In the genomic region with DNA sequence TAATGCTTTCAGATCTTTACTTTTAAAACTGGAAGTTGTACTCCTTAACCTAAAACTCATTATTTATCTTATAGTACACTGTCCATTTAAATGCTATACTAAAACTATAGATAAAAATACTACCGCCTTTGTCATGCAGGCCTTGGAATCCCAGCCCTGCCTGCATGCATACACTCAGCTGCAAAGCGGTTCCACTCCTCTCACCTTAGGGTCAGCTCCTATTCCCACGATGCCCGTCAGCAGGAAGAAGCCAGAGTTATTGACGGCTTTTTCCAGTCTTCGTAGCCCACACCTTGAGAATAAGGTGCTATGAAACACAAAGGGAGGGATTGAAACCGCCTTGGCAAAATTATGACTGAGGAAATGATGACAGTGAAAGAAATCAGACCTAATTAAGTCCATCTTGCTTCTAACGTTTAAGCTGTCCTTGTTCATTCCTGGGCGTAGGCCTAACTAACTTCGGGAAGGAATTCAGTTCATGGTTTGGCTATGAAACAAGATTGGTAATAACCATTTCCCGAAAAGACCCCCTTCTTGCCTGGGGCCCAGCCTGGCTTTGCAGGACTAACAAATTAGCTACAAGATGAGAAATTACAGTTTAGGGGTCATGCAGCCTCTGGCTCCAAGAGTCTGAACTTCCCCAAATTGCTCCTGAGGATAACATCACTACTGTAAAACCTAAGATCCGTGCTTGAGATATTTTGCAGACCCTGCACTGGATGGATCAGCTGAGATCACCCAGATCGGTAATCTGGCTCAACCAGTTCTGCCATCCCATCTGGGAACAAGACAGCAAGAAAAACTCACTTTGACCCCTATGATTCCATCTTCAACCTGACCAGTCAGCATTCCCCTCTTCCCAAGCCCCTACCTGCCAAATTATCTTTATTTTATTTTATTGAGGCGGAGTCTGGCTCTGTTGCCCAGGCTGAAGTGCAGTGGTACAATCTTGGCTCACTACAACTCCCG, we compare ENCODE assay signal across 26 cellular contexts. TPM values are rescaled to one million over a fixed set of nuclear protein-coding genes. Genes with fewer than 3 reads are reported as not detected.
DNase-seq lines count a peak whose midpoint lies in the region; ATAC-seq, FAIRE-seq and TF ChIP-seq lines count a peak whose summit lies in the region.
"Had no signal": no experiment of that assay in that cellular context is flagged by ENCODE, and none has a peak within 500 bp of the region (broad histone marks: within the 10 kb centered on the region; RNA-seq: fewer than 3 reads in every experiment).

No MANE protein-coding gene starts in this region.

- FAIRE-seq in GM12891 (lab: Jason Lieb, UNC) = peak; percentile 50
- FAIRE-seq in bronchial epithelial cell (lab: Jason Lieb, UNC) = peak; percentile 93
- FAIRE-seq: A549, GM19239 had no signal

- in situ Hi-C loops in ACHN (cut with HindIII; ENCODE audit: low pct_ligation_motif_present, low pct_unique_long_range_greater_than_20kb, low sequenced_read_pairs) = no loop called here

- H3K4me1 ChIP-seq in trophoblast cell (ENCODE audit: control insufficient read depth in 1 of 2, insufficient read depth in 2 of 2, low read length in 2 of 2) = peaks cover 9% of the 10 kb centered on the region in 2 experiments
- H3K4me1 ChIP-seq: A549 had no signal

- H2AK5ac ChIP-seq in trophoblast cell (ENCODE audit: low read length) = no peak overlapping the region

- no peak overlapping the region for H2AFZ ChIP-seq in trophoblast cell (ENCODE audit: insufficient read depth, low read length, poor library complexity)

- TF ChIP-seq CTCF in bronchial epithelial cell (IDR thresholded peaks at IDR 0.05; ENCODE audit: insufficient read depth, low read length, severe bottlenecking) (no peak), fibroblast of the aortic adventitia (IDR thresholded peaks at IDR 0.05; ENCODE audit: insufficient read depth, low read length) (no peak), CD14-positive monocyte (IDR thresholded peaks at IDR 0.05) (no peak)

- peak overlapping the region; percentile 65 for H2BK12ac ChIP-seq in trophoblast cell (ENCODE audit: low read length)

- H4K12ac ChIP-seq in trophoblast cell (ENCODE audit: low read depth, low read length) = no peak overlapping the region

- H3K4ac ChIP-seq in trophoblast cell (ENCODE audit: low read depth, low read length) = no peak overlapping the region

- no peaks in the 10 kb centered on the region for H3K4me1 Mint-ChIP-seq in activated T-helper 17 cell treated with anti-CD3 and anti-CD28 coated beads, Interleukin-2, amount 50 U/mL, for 72 hours
- H3K4me1 Mint-ChIP-seq in CD14-positive monocyte = no peaks in the 10 kb centered on the region
- H3K4me1 Mint-ChIP-seq: B cell had no signal

- H3K9ac ChIP-seq in trophoblast cell (ENCODE audit: low read length) = no peak overlapping the region
- H3K9ac ChIP-seq: KMS-11 had no signal

- peak overlapping the region; percentile 45 for H3K4me2 ChIP-seq in trophoblast cell (ENCODE audit: low read length)
- H3K4me2 ChIP-seq: A549, KMS-11 had no signal

- H3K27ac Mint-ChIP-seq in activated T-helper 17 cell treated with anti-CD3 and anti-CD28 coated beads, Interleukin-2, amount 50 U/mL, for 72 hours = no peak overlapping the region
- no peak overlapping the region for H3K27ac Mint-ChIP-seq in CD14-positive monocyte
- H3K27ac Mint-ChIP-seq: B cell had no signal

- H4K8ac ChIP-seq in trophoblast cell (ENCODE audit: low read depth, low read length) = peak overlapping the region; percentile 54

- H3K36me3 Mint-ChIP-seq in activated T-helper 17 cell treated with anti-CD3 and anti-CD28 coated beads, Interleukin-2, amount 50 U/mL, for 72 hours (ENCODE audit: low read depth) = no peaks in the 10 kb centered on the region
- no peaks in the 10 kb centered on the region for H3K36me3 Mint-ChIP-seq in CD14-positive monocyte

- H3K27me3 ChIP-seq in bronchial epithelial cell (ENCODE audit: control insufficient read depth, insufficient read depth, low read length) (no peaks in the 10 kb centered on the region), trophoblast cell (ENCODE audit: insufficient read depth, low read length) (no peaks in the 10 kb centered on the region)

- TF ChIP-seq POLR2A in GM12891 (IDR thresholded peaks at IDR 0.05; ENCODE audit: low read depth, low read length) = no peak

- intact Hi-C loops in CD14-positive monocyte (cut with micrococcal nuclease) = no loop called here

- peak overlapping the region; percentile 11 for H4K91ac ChIP-seq in trophoblast cell (ENCODE audit: low read depth, low read length)

- H3K4me3 ChIP-seq in bronchial epithelial cell (ENCODE audit: low read depth, low read length) (no peak overlapping the region), fibroblast of the aortic adventitia (ENCODE audit: low read depth, low read length) (no peak overlapping the region), trophoblast cell (ENCODE audit: low read depth, low read length) (no peak overlapping the region)
- H3K4me3 ChIP-seq: A549 had no signal

- H3K27ac ChIP-seq in trophoblast cell (ENCODE audit: low read depth, low read length) = peak overlapping the region; percentile 61
- H3K27ac ChIP-seq: A549, C4-2B, KMS-11, RWPE1 had no signal

- no CpG with 5 or more reads among the region's 15 CpGs for WGBS in trophoblast cell (ENCODE audit: extremely low coverage, insufficient coverage, insufficient read length)

- H3K79me1 ChIP-seq in trophoblast cell (ENCODE audit: low read length) = peaks cover 2% of the 10 kb centered on the region

- ATAC-seq in GM19452 (IDR thresholded peaks at IDR 0.05; ENCODE audit: unreplicated experiment) = no peak
- ATAC-seq in activated T-helper 17 cell treated with anti-CD3 and anti-CD28 coated beads, Interleukin-2, amount 50 U/mL, for 72 hours (replicated peaks) = no peak
- ATAC-seq: A549, Panc1 had no signal

- no peak overlapping the region for H3K23ac ChIP-seq in trophoblast cell (ENCODE audit: low read length)

- H3K79me2 ChIP-seq in trophoblast cell (ENCODE audit: control insufficient read depth, insufficient read depth, low read length, poor library complexity) = no peaks in the 10 kb centered on the region

- no peaks in the 10 kb centered on the region for H3K27me3 Mint-ChIP-seq in activated T-helper 17 cell treated with anti-CD3 and anti-CD28 coated beads, Interleukin-2, amount 50 U/mL, for 72 hours
- peaks cover 0 to 2% (median 2%) of the 10 kb centered on the region in 3 donors for H3K27me3 Mint-ChIP-seq in CD14-positive monocyte (ENCODE audit: low read depth in 3 of 3)
- H3K27me3 Mint-ChIP-seq: B cell had no signal

- DNase-seq in GM12891 (ENCODE audit: insufficient read length, low spot score) (no peak), bronchial epithelial cell (ENCODE audit: low read depth) (no peak), fibroblast of the aortic adventitia (ENCODE audit: low read depth) (peak; percentile 8), trophoblast cell (peak; percentile 68 to 92), ACHN (no peak), CD14-positive monocyte (ENCODE audit: low spot score) (no peak)
- DNase-seq: Calu3, DMS79 treated with DMSO at 0.1 percent for 48 hours, HCEC 1CT, IMR-90, MM.1S, NCI-H1417, NCI-H1694, NCI-H2029 treated with DMSO at 0.1 percent for 48 hours, NCI-H2227 treated with DMSO at 0.1 percent for 48 hours, NCI-H526 treated with DMSO at 0.1 percent for 48 hours, SHP77 treated with DMSO at 0.1 percent for 48 hours had no signal

- H3K14ac ChIP-seq in trophoblast cell (ENCODE audit: low read length) = no peak overlapping the region

- H3K18ac ChIP-seq in trophoblast cell (ENCODE audit: low read length) = peak overlapping the region; percentile 14

- no peak overlapping the region for H2BK5ac ChIP-seq in trophoblast cell (ENCODE audit: low read depth, low read length, poor library complexity)

- H3K9me3 Mint-ChIP-seq in activated T-helper 17 cell treated with anti-CD3 and anti-CD28 coated beads, Interleukin-2, amount 50 U/mL, for 72 hours = no peaks in the 10 kb centered on the region
- peaks cover 4 to 13% (median 7%) of the 10 kb centered on the region in 7 donors for H3K9me3 Mint-ChIP-seq in CD14-positive monocyte

- peak overlapping the region; percentile 17 for H2BK120ac ChIP-seq in trophoblast cell (ENCODE audit: insufficient read depth, low read length, poor library complexity)

- H3K4me3 Mint-ChIP-seq in activated T-helper 17 cell treated with anti-CD3 and anti-CD28 coated beads, Interleukin-2, amount 50 U/mL, for 72 hours = no peak overlapping the region
- H3K4me3 Mint-ChIP-seq in CD14-positive monocyte = no peak overlapping the region
- H3K4me3 Mint-ChIP-seq: B cell had no signal

- H3K36me3 ChIP-seq in bronchial epithelial cell (ENCODE audit: control insufficient read depth, insufficient read depth, low read length) = no peaks in the 10 kb centered on the region
- H3K36me3 ChIP-seq in trophoblast cell (ENCODE audit: control insufficient read depth in 1 of 2, insufficient read depth in 2 of 2, low read length in 2 of 2) = no peaks in the 10 kb centered on the region

- H3K9me3 ChIP-seq in trophoblast cell (ENCODE audit: insufficient read depth, low read depth, low read length) = no peaks in the 10 kb centered on the region

TF ChIP-seq in GM12891, 5 proteins besides CTCF, POLR2A, EP300 and RAD21:
- TF ChIP-seq SPI1 (IDR thresholded peaks at IDR 0.05; ENCODE audit: low read depth, low read length) (no peak), TAF1 (IDR thresholded peaks at IDR 0.05; ENCODE audit: low read depth, low read length) (no peak)

RNA-seq across cellular contexts. Expression of gene EPB41L5, which starts 17.1 kb away (rescaled TPM):
- polyA plus RNA-seq in GM12891 (2012; ENCODE audit: low read depth, missing spikeins) = 1.8 TPM
- 34.5 and 71.0 TPM in 2 replicates for total RNA-seq in bronchial epithelial cell
- total RNA-seq in fibroblast of the aortic adventitia (ENCODE audit: low replicate concordance) = 5.9 and 16.8 TPM in 2 replicates
- 12.3 and 14.2 TPM in 2 replicates for polyA plus RNA-seq in trophoblast cell (2013)
- total RNA-seq in activated T-helper 17 cell treated with anti-CD3 and anti-CD28 coated beads, Interleukin-2, amount 50 U/mL, for 72 hours = 1 to 10 TPM; 1.9 to 2.4 TPM
- 1 to 10 TPM; 2.0 to 2.4 TPM for polyA plus RNA-seq in CD14-positive monocyte

Comparison
In these comparisons a context has a peak if more than half of its experiments do, and no peak if none do; other contexts are left out.
1. DNase-seq: peak in fibroblast of the aortic adventitia (single experiment) and trophoblast cell (2 of 2); none in GM12891 (single experiment), bronchial epithelial cell (single experiment), ACHN (single experiment) and CD14-positive monocyte (single experiment).